In the genomic region with DNA sequence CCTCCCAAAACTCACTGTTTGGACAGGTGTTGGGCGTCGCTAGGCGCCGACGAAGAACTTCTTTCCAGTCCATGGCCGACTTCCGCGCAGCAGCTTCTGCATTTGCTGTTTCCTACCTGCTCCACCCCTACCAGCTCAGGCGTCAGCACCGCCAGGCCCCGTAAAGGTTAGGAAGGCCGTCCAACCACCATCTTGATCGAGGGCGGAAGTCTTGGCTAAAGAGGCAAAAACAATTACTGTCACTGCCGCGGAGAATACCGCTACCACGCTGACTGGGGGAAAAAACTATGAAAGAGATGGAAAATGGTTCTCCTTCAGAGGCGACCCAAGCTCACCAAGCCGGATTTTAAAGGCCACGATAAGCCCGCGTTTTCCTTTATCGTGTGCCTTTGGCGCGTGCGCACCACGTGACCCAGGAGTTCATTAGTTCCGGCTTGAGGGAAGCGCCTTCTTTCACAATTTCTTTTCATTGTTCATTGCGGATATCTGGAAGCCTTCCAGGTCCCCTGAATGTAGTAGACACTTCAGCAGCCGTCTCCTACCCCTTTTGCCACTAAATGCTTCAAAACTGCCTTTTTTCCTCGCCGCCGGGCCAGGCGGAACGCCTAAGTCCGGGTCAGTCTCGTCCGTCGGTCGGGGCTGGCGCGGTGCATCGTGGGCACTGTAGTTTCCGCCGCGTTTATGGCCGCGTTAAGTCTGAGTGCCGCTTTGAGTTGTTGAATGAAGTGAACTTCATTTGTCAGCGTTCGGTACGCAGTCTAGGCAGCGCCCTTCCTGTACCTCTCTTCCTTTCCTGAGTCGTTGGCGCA, we compare ENCODE assay signal across 1 cellular context.
TF ChIP-seq lines count a peak whose summit lies in the region.

Gene PPP2R3C, minus strand, starts transcription at position 104 of the 809 bp plus-strand sequence. Its CDS starts 31 bp downstream, at position 73.
Gene PRORP, plus strand, starts transcription at position 666 of the 809 bp plus-strand sequence. CDS start 694 bp downstream, outside the sequence.

TF ChIP-seq in HepG2, 621 proteins besides CTCF, POLR2A, EP300 and RAD21 (continued from another document and continues in another):
- TF ChIP-seq PRDM15 (CRISPR knock-in tag; IDR thresholded peaks at IDR 0.05) (peak; percentile 84), ZNF251 (CRISPR knock-in tag; IDR thresholded peaks at IDR 0.05) (peak; percentile 34), ZNF616 (CRISPR knock-in tag; IDR thresholded peaks at IDR 0.05; ENCODE audit: low read depth) (peak; percentile 89), GPN1 (CRISPR knock-in tag; IDR thresholded peaks at IDR 0.05; ENCODE audit: borderline replicate concordance) (peak; percentile 95), JARID2 (CRISPR knock-in tag; IDR thresholded peaks at IDR 0.05; ENCODE audit: insufficient replicate concordance) (peak; percentile 96), ZC3H4 (CRISPR knock-in tag; IDR thresholded peaks at IDR 0.05; ENCODE audit: borderline replicate concordance) (peak; percentile 67; the same call in 1 of the 2 replicates), GRHL1 (CRISPR knock-in tag; conservative IDR thresholded peaks at IDR 0.05) (no peak), SAP130 (CRISPR knock-in tag; IDR thresholded peaks at IDR 0.05; ENCODE audit: low read depth) (peak; percentile 93), RXRB (CRISPR knock-in tag; IDR thresholded peaks at IDR 0.05; ENCODE audit: borderline replicate concordance) (peak; percentile 48), ZMYM4 (CRISPR knock-in tag; IDR thresholded peaks at IDR 0.05) (peak; percentile 89), SNAPC5 (CRISPR knock-in tag; IDR thresholded peaks at IDR 0.05; ENCODE audit: borderline replicate concordance) (peak; percentile 52; the same call in 1 of the 2 replicates), RBFOX2 (IDR thresholded peaks at IDR 0.05; ENCODE audit: low read depth, low read length) (peak; percentile 86), DR1 (CRISPR knock-in tag; IDR thresholded peaks at IDR 0.05) (peak; percentile 84; the same call in 1 of the 2 replicates), HOXA3 (CRISPR knock-in tag; IDR thresholded peaks at IDR 0.05) (peak; percentile 99), ZNF292 (CRISPR knock-in tag; IDR thresholded peaks at IDR 0.05; ENCODE audit: borderline replicate concordance, low read depth) (peak; percentile 73), KLF12 (CRISPR knock-in tag; IDR thresholded peaks at IDR 0.05; ENCODE audit: borderline replicate concordance) (peak; percentile 99), ATF5 (CRISPR knock-in tag; IDR thresholded peaks at IDR 0.05; ENCODE audit: low read depth) (peak; percentile 93), NPAS2 (CRISPR knock-in tag; IDR thresholded peaks at IDR 0.05; ENCODE audit: borderline replicate concordance) (no peak), ZNF788 (CRISPR knock-in tag; IDR thresholded peaks at IDR 0.05; ENCODE audit: borderline replicate concordance) (peak; percentile 87; the same call in 1 of the 2 replicates)
- TF ChIP-seq, protein P1, sequence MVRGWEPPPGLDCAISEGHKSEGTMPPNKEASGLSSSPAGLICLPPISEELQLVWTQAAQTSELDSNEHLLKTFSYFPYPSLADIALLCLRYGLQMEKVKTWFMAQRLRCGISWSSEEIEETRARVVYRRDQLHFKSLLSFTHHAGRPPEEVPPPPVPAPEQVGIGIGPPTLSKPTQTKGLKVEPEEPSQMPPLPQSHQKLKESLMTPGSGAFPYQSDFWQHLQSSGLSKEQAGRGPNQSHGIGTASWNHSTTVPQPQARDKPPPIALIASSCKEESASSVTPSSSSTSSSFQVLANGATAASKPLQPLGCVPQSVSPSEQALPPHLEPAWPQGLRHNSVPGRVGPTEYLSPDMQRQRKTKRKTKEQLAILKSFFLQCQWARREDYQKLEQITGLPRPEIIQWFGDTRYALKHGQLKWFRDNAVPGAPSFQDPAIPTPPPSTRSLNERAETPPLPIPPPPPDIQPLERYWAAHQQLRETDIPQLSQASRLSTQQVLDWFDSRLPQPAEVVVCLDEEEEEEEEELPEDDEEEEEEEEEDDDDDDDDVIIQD (CRISPR knock-in tag; IDR thresholded peaks at IDR 0.05; ENCODE audit: low read depth): peak; percentile 85
- TF ChIP-seq, protein P2, sequence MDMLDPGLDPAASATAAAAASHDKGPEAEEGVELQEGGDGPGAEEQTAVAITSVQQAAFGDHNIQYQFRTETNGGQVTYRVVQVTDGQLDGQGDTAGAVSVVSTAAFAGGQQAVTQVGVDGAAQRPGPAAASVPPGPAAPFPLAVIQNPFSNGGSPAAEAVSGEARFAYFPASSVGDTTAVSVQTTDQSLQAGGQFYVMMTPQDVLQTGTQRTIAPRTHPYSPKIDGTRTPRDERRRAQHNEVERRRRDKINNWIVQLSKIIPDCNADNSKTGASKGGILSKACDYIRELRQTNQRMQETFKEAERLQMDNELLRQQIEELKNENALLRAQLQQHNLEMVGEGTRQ (IDR thresholded peaks at IDR 0.05; ENCODE audit: low read depth, low read length): peak; percentile 98
- TF ChIP-seq, protein P2 (CRISPR knock-in tag; IDR thresholded peaks at IDR 0.05; ENCODE audit: borderline replicate concordance): peak; percentile 100
- TF ChIP-seq, protein P3, sequence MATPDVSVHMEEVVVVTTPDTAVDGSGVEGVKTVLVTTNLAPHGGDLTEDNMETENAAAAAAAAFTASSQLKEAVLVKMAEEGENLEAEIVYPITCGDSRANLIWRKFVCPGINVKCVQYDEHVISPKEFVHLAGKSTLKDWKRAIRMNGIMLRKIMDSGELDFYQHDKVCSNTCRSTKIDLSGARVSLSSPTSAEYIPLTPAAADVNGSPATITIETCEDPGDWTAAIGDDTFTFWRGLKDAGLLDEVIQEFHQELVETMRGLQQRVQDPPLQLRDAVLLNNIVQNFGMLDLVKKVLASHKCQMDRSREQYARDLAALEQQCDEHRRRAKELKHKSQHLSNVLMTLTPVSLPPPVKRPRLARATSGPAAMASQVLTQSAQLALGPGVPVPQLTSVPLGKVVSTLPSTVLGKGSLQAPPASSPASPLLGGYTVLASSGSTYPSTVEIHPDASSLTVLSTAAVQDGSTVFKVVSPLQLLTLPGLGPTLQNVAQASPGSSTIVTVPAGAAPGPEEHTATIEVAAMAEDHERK (CRISPR knock-in tag; IDR thresholded peaks at IDR 0.05; ENCODE audit: low read depth): peak; percentile 71
- TF ChIP-seq, protein P4, sequence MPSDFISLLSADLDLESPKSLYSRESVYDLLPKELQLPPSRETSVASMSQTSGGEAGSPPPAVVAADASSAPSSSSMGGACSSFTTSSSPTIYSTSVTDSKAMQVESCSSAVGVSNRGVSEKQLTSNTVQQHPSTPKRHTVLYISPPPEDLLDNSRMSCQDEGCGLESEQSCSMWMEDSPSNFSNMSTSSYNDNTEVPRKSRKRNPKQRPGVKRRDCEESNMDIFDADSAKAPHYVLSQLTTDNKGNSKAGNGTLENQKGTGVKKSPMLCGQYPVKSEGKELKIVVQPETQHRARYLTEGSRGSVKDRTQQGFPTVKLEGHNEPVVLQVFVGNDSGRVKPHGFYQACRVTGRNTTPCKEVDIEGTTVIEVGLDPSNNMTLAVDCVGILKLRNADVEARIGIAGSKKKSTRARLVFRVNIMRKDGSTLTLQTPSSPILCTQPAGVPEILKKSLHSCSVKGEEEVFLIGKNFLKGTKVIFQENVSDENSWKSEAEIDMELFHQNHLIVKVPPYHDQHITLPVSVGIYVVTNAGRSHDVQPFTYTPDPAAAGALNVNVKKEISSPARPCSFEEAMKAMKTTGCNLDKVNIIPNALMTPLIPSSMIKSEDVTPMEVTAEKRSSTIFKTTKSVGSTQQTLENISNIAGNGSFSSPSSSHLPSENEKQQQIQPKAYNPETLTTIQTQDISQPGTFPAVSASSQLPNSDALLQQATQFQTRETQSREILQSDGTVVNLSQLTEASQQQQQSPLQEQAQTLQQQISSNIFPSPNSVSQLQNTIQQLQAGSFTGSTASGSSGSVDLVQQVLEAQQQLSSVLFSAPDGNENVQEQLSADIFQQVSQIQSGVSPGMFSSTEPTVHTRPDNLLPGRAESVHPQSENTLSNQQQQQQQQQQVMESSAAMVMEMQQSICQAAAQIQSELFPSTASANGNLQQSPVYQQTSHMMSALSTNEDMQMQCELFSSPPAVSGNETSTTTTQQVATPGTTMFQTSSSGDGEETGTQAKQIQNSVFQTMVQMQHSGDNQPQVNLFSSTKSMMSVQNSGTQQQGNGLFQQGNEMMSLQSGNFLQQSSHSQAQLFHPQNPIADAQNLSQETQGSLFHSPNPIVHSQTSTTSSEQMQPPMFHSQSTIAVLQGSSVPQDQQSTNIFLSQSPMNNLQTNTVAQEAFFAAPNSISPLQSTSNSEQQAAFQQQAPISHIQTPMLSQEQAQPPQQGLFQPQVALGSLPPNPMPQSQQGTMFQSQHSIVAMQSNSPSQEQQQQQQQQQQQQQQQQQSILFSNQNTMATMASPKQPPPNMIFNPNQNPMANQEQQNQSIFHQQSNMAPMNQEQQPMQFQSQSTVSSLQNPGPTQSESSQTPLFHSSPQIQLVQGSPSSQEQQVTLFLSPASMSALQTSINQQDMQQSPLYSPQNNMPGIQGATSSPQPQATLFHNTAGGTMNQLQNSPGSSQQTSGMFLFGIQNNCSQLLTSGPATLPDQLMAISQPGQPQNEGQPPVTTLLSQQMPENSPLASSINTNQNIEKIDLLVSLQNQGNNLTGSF (CRISPR knock-in tag; IDR thresholded peaks at IDR 0.05): peak; percentile 98
- TF ChIP-seq, protein P5, sequence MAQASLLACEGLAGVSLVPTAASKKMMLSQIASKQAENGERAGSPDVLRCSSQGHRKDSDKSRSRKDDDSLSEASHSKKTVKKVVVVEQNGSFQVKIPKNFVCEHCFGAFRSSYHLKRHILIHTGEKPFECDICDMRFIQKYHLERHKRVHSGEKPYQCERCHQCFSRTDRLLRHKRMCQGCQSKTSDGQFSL (CRISPR knock-in tag; IDR thresholded peaks at IDR 0.05): peak; percentile 86
